ENCODE assay signal across 8 cellular contexts in the genomic region with DNA sequence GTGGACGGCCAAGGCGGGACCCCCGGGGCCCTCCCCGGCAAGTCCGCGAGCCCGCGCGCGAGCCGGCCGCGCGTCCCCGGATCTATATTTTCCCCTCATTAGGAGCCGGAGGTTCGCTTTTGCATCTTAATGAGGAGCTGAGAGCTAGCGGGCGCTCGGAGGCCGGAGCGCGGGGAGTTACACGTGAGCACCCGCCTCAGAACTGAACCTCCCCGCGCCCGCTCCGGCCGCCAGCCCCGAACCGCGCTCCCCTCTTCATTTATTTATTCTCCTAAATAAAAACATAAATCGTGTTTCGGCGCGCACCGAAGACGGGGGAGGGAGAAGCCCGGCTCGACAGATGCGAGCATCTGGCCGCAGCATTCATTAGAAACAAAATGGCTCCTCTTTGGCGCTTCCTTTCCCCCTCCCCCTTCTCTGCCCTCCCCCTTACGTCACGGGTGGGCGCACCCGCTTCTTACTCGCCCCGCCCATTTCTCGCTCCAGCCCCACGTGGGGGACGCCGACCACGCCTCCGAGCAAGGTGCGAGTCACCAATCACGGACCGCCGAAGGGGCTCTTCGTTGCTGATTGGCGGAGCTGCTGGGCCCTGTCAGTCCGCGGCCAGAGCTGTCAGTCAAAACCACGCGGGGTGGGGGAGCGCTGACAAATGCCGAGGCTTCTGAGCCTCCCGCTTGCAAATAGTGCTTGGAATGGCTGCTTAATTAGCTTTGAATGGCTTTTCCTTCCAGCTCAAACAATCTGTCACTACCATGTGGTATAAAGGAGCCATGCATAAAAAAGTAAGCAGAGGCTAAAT. TPM values are rescaled to one million over a fixed set of nuclear protein-coding genes. Genes with fewer than 3 reads are reported as not detected.
DNase-seq lines count a peak whose midpoint lies in the region; ATAC-seq and TF ChIP-seq lines count a peak whose summit lies in the region.

No MANE protein-coding gene starts in this region.

- peaks cover 50 to 68% (median 61%) of the 10 kb centered on the region in 10 experiments for H3K4me1 ChIP-seq in BLaER1 treated with 17β-estradiol and CSF1 and Interleukin-3, amounts not matched to agents 10 nM and 100 nM
- peaks cover 39 to 72% of the 10 kb centered on the region in 2 donors for H3K4me1 ChIP-seq in left lung

- peaks cover 35% of the 10 kb centered on the region for H3K36me3 Mint-ChIP-seq in dendritic cell treated with granulocyte-macrophage colony-stimulating factor and Interleukin-4, amounts not matched to agents 40 ng/mL and 50 ng/mL, for 4 days (ENCODE audit: low read depth)

- H3K4me3 ChIP-seq in BLaER1 treated with 17β-estradiol and CSF1 and Interleukin-3, amounts not matched to agents 10 nM and 100 nM: peak overlapping the region; percentile 52 to 94 (median 64)
- peak overlapping the region; percentile 39 to 94 for H3K4me3 ChIP-seq in left lung

- peaks cover 50 to 100% (median 97%) of the 10 kb centered on the region in 11 experiments for H3K27me3 ChIP-seq in BLaER1 treated with 17β-estradiol and CSF1 and Interleukin-3, amounts not matched to agents 10 nM and 100 nM
- no peaks in the 10 kb centered on the region for H3K27me3 ChIP-seq in left lung

- H3K9ac ChIP-seq in BLaER1 treated with 17β-estradiol and CSF1 and Interleukin-3, amounts not matched to agents 10 nM and 100 nM: peak overlapping the region; percentile 63 to 88 (median 78)

- peak overlapping the region; percentile 68 to 89 (median 80); a peak in 21 of 22 replicates for H3K27ac ChIP-seq in BLaER1 treated with 17β-estradiol and CSF1 and Interleukin-3, amounts not matched to agents 10 nM and 100 nM
- peak overlapping the region; percentile 93 to 94 for H3K27ac ChIP-seq in left lung

- H3K9me3 Mint-ChIP-seq in dendritic cell treated with granulocyte-macrophage colony-stimulating factor and Interleukin-4, amounts not matched to agents 40 ng/mL and 50 ng/mL, for 4 days: no peaks in the 10 kb centered on the region

- H3K27ac Mint-ChIP-seq in dendritic cell treated with granulocyte-macrophage colony-stimulating factor and Interleukin-4, amounts not matched to agents 40 ng/mL and 50 ng/mL, for 4 days: peak overlapping the region; percentile 98

- ATAC-seq in GM19351 (IDR thresholded peaks at IDR 0.05; ENCODE audit: unreplicated experiment) (peak; percentile 71), HG03558 (IDR thresholded peaks at IDR 0.05; ENCODE audit: extremely low read depth, unreplicated experiment) (peak; percentile 38), left lung (peak; percentile 62)

- peaks cover 0 to 11% (median 0%) of the 10 kb centered on the region in 11 experiments; a peak in 4 of 22 replicates for H3K36me3 ChIP-seq in BLaER1 treated with 17β-estradiol and CSF1 and Interleukin-3, amounts not matched to agents 10 nM and 100 nM
- H3K36me3 ChIP-seq in left lung: no peaks in the 10 kb centered on the region

- TF ChIP-seq CTCF in left lung (IDR thresholded peaks at IDR 0.05): no peak

- H3K9me3 ChIP-seq in BLaER1 treated with 17β-estradiol and CSF1 and Interleukin-3, amounts not matched to agents 10 nM and 100 nM (replicated peaks in 1 of 11): no peaks in the 10 kb centered on the region
- H3K9me3 ChIP-seq in left lung: no peaks in the 10 kb centered on the region

- DNase-seq in NCI-H748 treated with DMSO at 0.1 percent for 48 hours (lab: John Stamatoyannopoulos, UW) (peak; percentile 94), left lung (peak; percentile 99 to 100)
- peak; percentile 100 for DNase-seq in activated CD4-positive, alpha-beta T cell treated with anti-CD3 and anti-CD28 coated beads, Interleukin-2, amount 50 U/mL, for 4 hours
- DNase-seq in stimulated activated CD4-positive, alpha-beta T cell treated with anti-CD3 and anti-CD28 coated beads, Interleukin-2, amount 100 ng/mL, for 4 hours (ENCODE audit: low read depth): peak; percentile 100

- H4K20me1 ChIP-seq in BLaER1 treated with 17β-estradiol and CSF1 and Interleukin-3, amounts not matched to agents 10 nM and 100 nM: peaks cover 21 to 63% (median 39%) of the 10 kb centered on the region in 11 experiments

- peaks cover 32% of the 10 kb centered on the region for H3K27me3 Mint-ChIP-seq in dendritic cell treated with granulocyte-macrophage colony-stimulating factor and Interleukin-4, amounts not matched to agents 40 ng/mL and 50 ng/mL, for 4 days

- intact Hi-C loops in dendritic cell treated with granulocyte-macrophage colony-stimulating factor and Interleukin-4, amounts not matched to agents 40 ng/mL and 50 ng/mL, for 4 days (cut with micrococcal nuclease): loop anchor here (5.0 to 10.0 kb wide), 5 partner anchors 163 to 525 kb away; no protein-coding TSS in a partner anchor
- intact Hi-C loops in left lung (cut with DNase I): no loop called here

- H3K4me2 ChIP-seq in BLaER1 treated with 17β-estradiol and CSF1 and Interleukin-3, amounts not matched to agents 10 nM and 100 nM: peak overlapping the region; percentile 96 to 100 (median 98)

- H3K4me1 Mint-ChIP-seq in dendritic cell treated with granulocyte-macrophage colony-stimulating factor and Interleukin-4, amounts not matched to agents 40 ng/mL and 50 ng/mL, for 4 days (ENCODE audit: low read depth): peaks cover 64% of the 10 kb centered on the region

- H3K4me3 Mint-ChIP-seq in dendritic cell treated with granulocyte-macrophage colony-stimulating factor and Interleukin-4, amounts not matched to agents 40 ng/mL and 50 ng/mL, for 4 days: peak overlapping the region; percentile 91

RNA-seq across cellular contexts. Expression of a gene that starts 1.6 kb away (rescaled TPM):
- total RNA-seq in left lung: 10 to 100 TPM; 48.2 to 69.9 TPM

Comparison
In these comparisons a context has a peak if more than half of its experiments do, and no peak if none do; other contexts are left out.
1. Peak in every context shown above with its lines: DNase-seq, ATAC-seq, H3K4me3 ChIP-seq and H3K27ac ChIP-seq.